Comparison of ENCODE assay signal across 8 cellular contexts in the genomic region with DNA sequence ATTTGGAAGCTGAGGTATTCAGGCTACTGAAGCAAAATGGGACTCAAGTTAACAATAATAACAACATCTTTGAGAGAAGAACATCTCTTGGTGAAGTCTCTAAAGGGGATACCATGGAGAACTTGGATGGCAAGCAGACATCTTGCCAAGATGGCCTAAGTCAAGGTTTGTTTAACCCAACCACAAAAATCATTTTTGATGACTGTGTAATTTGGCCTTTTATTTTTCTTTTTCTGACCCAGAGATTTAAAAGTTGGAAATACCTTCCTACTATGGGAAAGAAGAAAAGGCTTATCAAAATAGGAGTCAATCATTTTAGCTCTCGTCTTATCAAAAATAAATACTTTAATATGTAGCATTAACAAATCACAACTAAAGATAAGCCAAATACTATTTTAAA.
"Had no signal": no experiment of that assay in that cellular context is flagged by ENCODE, and none has a peak within 500 bp of the region (broad histone marks: within the 10 kb centered on the region; RNA-seq: fewer than 3 reads in every experiment).

No MANE protein-coding gene starts in this region.

- DNase-seq: H9, HCEC 1CT, KBM-7 had no signal

- H3K27ac Mint-ChIP-seq: GM23338, H9 had no signal

- ATAC-seq: GM23338 had no signal

- H2AFZ ChIP-seq: GM23338 had no signal

- FAIRE-seq: H1, H54, HTR-8/SVneo had no signal

- H3K9ac ChIP-seq: KMS-11 had no signal

- H3K27ac ChIP-seq: KMS-11 had no signal

- H3K4me2 ChIP-seq: GM23338, KMS-11 had no signal

- H3K4me3 ChIP-seq: GM23338 had no signal

- H3K4me3 Mint-ChIP-seq: GM23338, H9 had no signal

- H3K9me3 Mint-ChIP-seq: GM23338, H9 had no signal
